In the genomic region with DNA sequence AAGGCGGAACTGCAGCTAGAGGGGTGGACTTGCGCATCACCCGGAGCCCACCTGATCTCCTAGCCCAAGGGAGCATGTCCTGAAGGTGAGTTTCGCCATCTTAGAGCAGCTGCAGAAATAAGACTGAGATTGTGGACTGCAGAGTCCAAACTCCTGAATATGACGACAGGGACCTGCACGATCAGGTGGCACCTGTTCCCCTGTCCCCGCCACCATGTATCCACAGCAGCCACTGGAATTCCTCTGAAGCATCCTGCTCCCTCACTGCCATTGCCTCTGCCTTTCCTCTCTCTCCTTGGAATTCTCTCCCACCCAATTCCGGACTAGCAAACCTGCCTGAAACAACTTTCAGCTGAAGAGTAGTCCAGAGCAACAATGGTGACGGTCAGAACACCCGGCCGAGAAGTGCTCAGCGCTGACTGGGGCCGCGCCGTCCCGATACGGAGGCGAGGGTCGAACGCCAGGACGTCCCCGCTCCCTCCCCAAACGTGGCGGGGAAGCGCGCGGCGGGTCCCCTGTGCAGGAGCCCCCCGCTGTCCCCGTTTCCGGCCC, we compare ENCODE assay signal across 8 cellular contexts. TPM values are rescaled to one million over a fixed set of nuclear protein-coding genes. Genes with fewer than 3 reads are reported as not detected.
A peak's percentile ranks its signal among the peaks of the same experiment; 100 is the strongest.
DNase-seq lines count a peak whose midpoint lies in the region; ATAC-seq and TF ChIP-seq lines count a peak whose summit lies in the region.

No MANE protein-coding gene starts in this region.

- no peaks in the 10 kb centered on the region for H3K27me3 ChIP-seq in MM.1S (replicated peaks; ENCODE audit: insufficient read depth, low read length)
- no peaks in the 10 kb centered on the region for H3K27me3 ChIP-seq in dorsolateral prefrontal cortex
- peaks cover 9% of the 10 kb centered on the region for H3K27me3 ChIP-seq in neural progenitor cell

- H3K36me3 Mint-ChIP-seq in neural progenitor cell = peaks cover 23% of the 10 kb centered on the region

- ATAC-seq in GM18907 (IDR thresholded peaks at IDR 0.05; ENCODE audit: unreplicated experiment) = peak; percentile 23

- H3K79me2 ChIP-seq in MM.1S (ENCODE audit: low read length) = peaks cover 19% of the 10 kb centered on the region
- peaks cover 50% of the 10 kb centered on the region for H3K79me2 ChIP-seq in neural progenitor cell (ENCODE audit: low read depth)

- H3K9ac ChIP-seq in MM.1S (ENCODE audit: low read length) = peak overlapping the region; percentile 33; the same call in 1 of the 2 replicates
- H3K9ac ChIP-seq in neural progenitor cell = no peak overlapping the region

- DNase-seq in MM.1S (no peak), dorsolateral prefrontal cortex (no peak), neural progenitor cell (ENCODE audit: low spot score) (no peak), HuH-7 (ENCODE audit: low spot score) (no peak), mesenteric fat pad (ENCODE audit: low spot score) (no peak), NCI-H2107 (lab: John Stamatoyannopoulos, UW) (no peak), COLO829 (ENCODE audit: low spot score) (no peak)

- no peak for TF ChIP-seq CTCF in MM.1S (IDR thresholded peaks at IDR 0.05; ENCODE audit: low read length)
- no peak for TF ChIP-seq CTCF in dorsolateral prefrontal cortex (IDR thresholded peaks at IDR 0.05 in 54 of 56, conservative IDR thresholded peaks at IDR 0.05 in 2 of 56; ENCODE audit: low read depth in 1 of 56, partially characterized antibody in 56 of 56)
- no peak for TF ChIP-seq CTCF in neural progenitor cell (IDR thresholded peaks at IDR 0.05)

- peaks cover 36% of the 10 kb centered on the region for H3K4me1 Mint-ChIP-seq in neural progenitor cell

- intact Hi-C loops in dorsolateral prefrontal cortex (cut with DNase I) = loop anchor here in 1 of 2 donors (5.0 kb wide), 3 partner anchors 61 to 246 kb away; a partner anchor contains a TSS

- H3K4me2 ChIP-seq in MM.1S (ENCODE audit: low read depth, low read length) (peak overlapping the region; percentile 81; the same call in 1 of the 2 replicates), neural progenitor cell (peak overlapping the region; percentile 80)

- peaks cover 34% of the 10 kb centered on the region for H3K9me3 Mint-ChIP-seq in neural progenitor cell

- peaks cover 8% of the 10 kb centered on the region for H3K27me3 Mint-ChIP-seq in neural progenitor cell (ENCODE audit: insufficient read depth, low read depth)

- no peaks in the 10 kb centered on the region for H3K36me3 ChIP-seq in MM.1S (replicated peaks; ENCODE audit: insufficient read depth, low read length)
- H3K36me3 ChIP-seq in neural progenitor cell = peaks cover 4% of the 10 kb centered on the region

- H3K9me2 ChIP-seq in MM.1S (replicated peaks; ENCODE audit: insufficient read depth, low read length) = no peaks in the 10 kb centered on the region

- H3K4me3 ChIP-seq in MM.1S (ENCODE audit: low read length) (peak overlapping the region; percentile 91), dorsolateral prefrontal cortex (peak overlapping the region; percentile 69 to 100 (median 95)), neural progenitor cell (peak overlapping the region; percentile 55)

- H3K4me1 ChIP-seq in MM.1S (ENCODE audit: low read length) (0 out of 2 replicates have a peak, but pooled peaks cover 3% of the 10 kb centered on the region), neural progenitor cell (peaks cover 25% of the 10 kb centered on the region)

- peak overlapping the region; percentile 90 for H3K4me3 Mint-ChIP-seq in neural progenitor cell

- H4K20me1 ChIP-seq in MM.1S (ENCODE audit: insufficient read depth, low read length) (no peaks in the 10 kb centered on the region), neural progenitor cell (ENCODE audit: low read depth) (peaks cover 34% of the 10 kb centered on the region)

- H2AFZ ChIP-seq in MM.1S (ENCODE audit: low read length) = peak overlapping the region; percentile 80
- H2AFZ ChIP-seq in neural progenitor cell (replicated peaks) = peak overlapping the region; percentile 48

- H3F3A ChIP-seq in MM.1S (ENCODE audit: insufficient read depth, low read length) = no peaks in the 10 kb centered on the region
- H3F3A ChIP-seq in neural progenitor cell (ENCODE audit: low read depth) = peaks cover 13% of the 10 kb centered on the region

- H3K27ac ChIP-seq in MM.1S (ENCODE audit: low read length) = no peak overlapping the region
- peak overlapping the region in 26 of 59 donors; percentile 2 to 94 (median 84) for H3K27ac ChIP-seq in dorsolateral prefrontal cortex
- no peak overlapping the region for H3K27ac ChIP-seq in neural progenitor cell

- H3K27ac Mint-ChIP-seq in neural progenitor cell = peak overlapping the region; percentile 33

- H3K9me3 ChIP-seq in MM.1S (replicated peaks; ENCODE audit: insufficient read depth, low read length) (no peaks in the 10 kb centered on the region), neural progenitor cell (ENCODE audit: low read depth) (no peaks in the 10 kb centered on the region)

RNA-seq across cellular contexts. Expression of a gene that starts 0.7 kb away (rescaled TPM):
- 10 to 100 TPM; 37.3 to 72.0 (median 55.7) TPM for total RNA-seq in dorsolateral prefrontal cortex
- total RNA-seq in neural progenitor cell (ENCODE audit: low replicate concordance) = 19.7 and 20.3 TPM in 2 replicates
- 27.8 TPM for total RNA-seq in mesenteric fat pad

RNA-seq across cellular contexts. Expression of a gene that starts 15.0 kb away (rescaled TPM):
- total RNA-seq in dorsolateral prefrontal cortex (10 to 100 TPM in 104 of 120 experiments, 1 to 10 TPM in 16; 4.7 to 47.2 (median 15.7) TPM), neural progenitor cell (ENCODE audit: low replicate concordance) (35.9 and 91.8 TPM in 2 replicates), mesenteric fat pad (23.8 TPM)
